ENCODE assay signal across 8 cellular contexts in genomic region chr6:24909281-24910216, GRCh38. TPM values are rescaled to one million over a fixed set of nuclear protein-coding genes. Genes with fewer than 3 reads are reported as not detected.
DNase-seq lines count a peak whose midpoint lies in the region; ATAC-seq and TF ChIP-seq lines count a peak whose summit lies in the region.

No MANE protein-coding gene starts in this region.

- no peaks in the 10 kb centered on the region for H3K9me3 ChIP-seq in CD4-positive, alpha-beta T cell (ENCODE audit: control insufficient read depth, low read length)

- ATAC-seq in CD4-positive, alpha-beta T cell (ENCODE audit: poor library complexity) = peak; percentile 31
- ATAC-seq in GM19035 (IDR thresholded peaks at IDR 0.05; ENCODE audit: unreplicated experiment) = no peak

- peaks cover 99% of the 10 kb centered on the region for H3K4me1 Mint-ChIP-seq in CD4-positive, alpha-beta T cell (ENCODE audit: low read depth)
- H3K4me1 Mint-ChIP-seq in IgD-negative memory B cell (peaks cover 76 to 87% (median 80%) of the 10 kb centered on the region in 3 donors), endothelial cell (ENCODE audit: unreplicated experiment) (peaks cover 20% of the 10 kb centered on the region), osteocyte (ENCODE audit: unreplicated experiment) (peaks cover 46% of the 10 kb centered on the region)

- CTCF ChIA-PET in CD4-positive, alpha-beta T cell (lab: Charles Lee) = interaction anchor here (0.7 to 6.3 kb wide), 17 partner anchors 8 to 108 kb away, joined by 3 to 65 read pairs (median 5); partner anchors contain the start of gene RIPOR2

- peak overlapping the region; percentile 95 for H3K4me3 Mint-ChIP-seq in CD4-positive, alpha-beta T cell
- H3K4me3 Mint-ChIP-seq in IgD-negative memory B cell (peak overlapping the region; percentile 83 to 91 (median 88)), endothelial cell (ENCODE audit: unreplicated experiment) (peak overlapping the region; percentile 93), osteocyte (ENCODE audit: unreplicated experiment) (peak overlapping the region; percentile 92)

- no peaks in the 10 kb centered on the region for H3K27me3 Mint-ChIP-seq in CD4-positive, alpha-beta T cell
- H3K27me3 Mint-ChIP-seq in IgD-negative memory B cell (peaks cover 1% of the 10 kb centered on the region), endothelial cell (ENCODE audit: unreplicated experiment) (peaks cover 21% of the 10 kb centered on the region), osteocyte (ENCODE audit: unreplicated experiment) (no peaks in the 10 kb centered on the region)

- TF ChIP-seq CTCF in CD4-positive, alpha-beta T cell (IDR thresholded peaks at IDR 0.05) = no peak
- TF ChIP-seq CTCF in endothelial cell (IDR thresholded peaks at IDR 0.05; ENCODE audit: unreplicated experiment) = no peak
- TF ChIP-seq CTCF in osteocyte (IDR thresholded peaks at IDR 0.05) = no peak

- H3K36me3 Mint-ChIP-seq in CD4-positive, alpha-beta T cell (ENCODE audit: low read depth) = peaks cover 98% of the 10 kb centered on the region
- H3K36me3 Mint-ChIP-seq in IgD-negative memory B cell (peaks cover 25% of the 10 kb centered on the region), endothelial cell (ENCODE audit: low read depth, unreplicated experiment) (no peaks in the 10 kb centered on the region), osteocyte (ENCODE audit: unreplicated experiment) (no peaks in the 10 kb centered on the region)

- peak overlapping the region; percentile 88 for H3K27ac ChIP-seq in CD4-positive, alpha-beta T cell (ENCODE audit: low read depth, low read length)

- no peaks in the 10 kb centered on the region for H3K9me3 Mint-ChIP-seq in CD4-positive, alpha-beta T cell
- no peaks in the 10 kb centered on the region for H3K9me3 Mint-ChIP-seq in IgD-negative memory B cell
- H3K9me3 Mint-ChIP-seq in endothelial cell (ENCODE audit: unreplicated experiment) = no peaks in the 10 kb centered on the region
- no peaks in the 10 kb centered on the region for H3K9me3 Mint-ChIP-seq in osteocyte (ENCODE audit: unreplicated experiment)

- POLR2A ChIA-PET in CD4-positive, alpha-beta T cell (lab: Charles Lee) = interaction anchor here (0.7 to 7.3 kb wide), 19 partner anchors 10 to 117 kb away, joined by 3 to 172 read pairs (median 7); partner anchors contain the start of gene RIPOR2

- no peak for DNase-seq in CD4-positive, alpha-beta T cell
- no peak for DNase-seq in endothelial cell (ENCODE audit: low spot score)
- no peak for DNase-seq in osteocyte (ENCODE audit: extremely low spot score, unreplicated experiment)
- no peak for DNase-seq in central memory CD4-positive, alpha-beta T cell
- DNase-seq in NCI-H2029 (lab: John Stamatoyannopoulos, UW) = no peak
- DNase-seq in iPS-NIHi7 (ENCODE audit: extremely low spot score) = no peak

- H3K27me3 ChIP-seq in CD4-positive, alpha-beta T cell (ENCODE audit: control insufficient read depth, insufficient read depth, low read length) = no peaks in the 10 kb centered on the region

- intact Hi-C loops in CD4-positive, alpha-beta T cell (cut with DNase I, micrococcal nuclease) = loop anchor here (1.0 to 10.0 kb wide), 6 partner anchors 17 to 165 kb away; partner anchors contain the start of gene RIPOR2 (in 1 of the 2)

- peak overlapping the region; percentile 97 for H3K27ac Mint-ChIP-seq in CD4-positive, alpha-beta T cell
- peak overlapping the region; percentile 87 to 97 (median 96) for H3K27ac Mint-ChIP-seq in IgD-negative memory B cell
- no peak overlapping the region for H3K27ac Mint-ChIP-seq in endothelial cell (ENCODE audit: unreplicated experiment)
- H3K27ac Mint-ChIP-seq in osteocyte (ENCODE audit: unreplicated experiment) = peak overlapping the region; percentile 80

RNA-seq across cellular contexts. Expression of gene RIPOR2, which starts 26.2 kb away (rescaled TPM):
- total RNA-seq in CD4-positive, alpha-beta T cell = 100 to 1,000 TPM; 123 to 129 TPM
- 561 TPM for polyA plus RNA-seq in IgD-negative memory B cell
- 1.1 TPM for total RNA-seq in endothelial cell (ENCODE audit: unreplicated experiment)
- 4.8 and 6.3 TPM in 2 replicates for total RNA-seq in osteocyte

Comparison
In these comparisons a context has a peak if more than half of its experiments do, and no peak if none do; other contexts are left out.
1. RNA of gene RIPOR2, which starts 26.2 kb away (total RNA-seq): 123 to 129 TPM in CD4-positive, alpha-beta T cell; 4.8 to 6.3 TPM in osteocyte and 1.1 TPM in endothelial cell (single experiment); every median in the first group is over 10 times any median in the second.
2. Peak in every context shown above with its lines, with median percentiles within 50 percentile points of each other: H3K4me3 Mint-ChIP-seq.